8 cellular contexts compared by ENCODE assay signal in the genomic region with DNA sequence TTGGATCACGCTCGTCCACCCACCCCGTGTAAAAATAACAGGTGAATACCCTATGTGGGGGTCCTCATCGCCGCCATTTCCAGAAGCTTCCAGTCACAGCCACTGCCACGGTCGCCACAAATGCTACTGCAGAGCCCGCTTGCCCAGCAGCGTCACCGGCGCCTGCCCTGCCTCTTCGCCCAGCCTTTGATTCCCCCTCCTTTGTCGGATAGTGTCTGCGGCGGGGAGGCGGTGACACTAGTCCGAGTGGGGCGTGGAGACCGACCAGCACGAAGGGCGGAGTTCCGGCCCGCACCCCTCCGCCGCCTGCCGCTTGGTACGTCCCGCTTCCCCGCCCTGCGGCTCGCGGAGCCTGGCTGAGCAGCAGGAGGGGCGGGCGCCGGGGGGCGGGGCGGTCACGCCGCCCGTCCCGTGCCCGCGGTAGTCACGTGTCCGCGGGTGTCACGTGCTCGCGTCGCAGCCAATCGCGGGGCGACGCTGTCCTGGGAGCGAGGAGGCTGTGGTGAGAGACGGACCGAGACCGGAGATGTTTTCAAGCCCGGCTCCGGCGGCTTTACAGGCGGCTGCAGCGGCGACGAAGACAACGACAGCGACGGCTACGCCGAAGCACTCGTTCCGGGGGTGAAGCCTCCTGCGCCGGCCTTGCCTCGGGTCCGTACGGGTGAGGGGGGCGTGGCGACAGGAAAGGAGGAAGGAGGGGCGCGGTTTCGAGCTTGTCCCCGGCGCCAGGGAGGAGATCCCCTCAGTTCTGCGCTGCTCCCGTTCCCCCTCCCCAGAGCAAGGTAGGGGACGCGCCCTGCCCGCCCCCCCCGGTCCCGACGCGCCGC. TPM values are rescaled to one million over a fixed set of nuclear protein-coding genes. Genes with fewer than 3 reads are reported as not detected.
DNase-seq lines count a peak whose midpoint lies in the region; ATAC-seq and TF ChIP-seq lines count a peak whose summit lies in the region.

Gene ANKRD12, plus strand, starts transcription at position 467 of the 827 bp plus-strand sequence. CDS start 45,652 bp downstream, outside the sequence.

- H3K4me3 ChIP-seq in GM08714 (ENCODE audit: low read length) (peak within 1 kb of the TSS; percentile 100), SK-N-SH (ENCODE audit: low read depth in 2 of 2, low read length in 1 of 2) (peak within 1 kb of the TSS; percentile 86 to 90)

- peaks cover 41% of the 10 kb centered on the region for H4K20me1 ChIP-seq in SK-N-SH (ENCODE audit: insufficient read depth)

- peak within 1 kb of the TSS; percentile 59 for H2AFZ ChIP-seq in SK-N-SH (ENCODE audit: low read depth)

- no peaks in the 10 kb centered on the region for H3K9me2 ChIP-seq in SK-N-SH

- TF ChIP-seq CTCF in SK-N-SH (IDR thresholded peaks at IDR 0.05): no peak

- H3K36me3 ChIP-seq in SK-N-SH (replicated peaks in 1 of 2; ENCODE audit: control insufficient read depth in 1 of 2, insufficient read depth in 2 of 2, low read length in 1 of 2): peaks cover 24 to 34% of the 10 kb centered on the region in 2 experiments

- no peak for TF ChIP-seq RAD21 in SK-N-SH (IDR thresholded peaks at IDR 0.05; ENCODE audit: low read length)

- H3K9ac ChIP-seq in SK-N-SH: peak within 1 kb of the TSS; percentile 84

- peak within 1 kb of the TSS; percentile 96 to 98 for H3K27ac ChIP-seq in SK-N-SH (ENCODE audit: low read depth in 2 of 2, low read length in 1 of 2)

- peaks cover 41% of the 10 kb centered on the region for H3F3A ChIP-seq in SK-N-SH (replicated peaks; ENCODE audit: insufficient read depth)

- H3K27me3 ChIP-seq in SK-N-SH (ENCODE audit: insufficient read depth): no peaks in the 10 kb centered on the region

- peak; percentile 68 for ATAC-seq in HG02610 (IDR thresholded peaks at IDR 0.05; ENCODE audit: unreplicated experiment)

- no peak for TF ChIP-seq EP300 in SK-N-SH (IDR thresholded peaks at IDR 0.05; ENCODE audit: borderline replicate concordance in 1 of 2, low read depth in 1 of 2, low read length in 1 of 2)

- H3K79me2 ChIP-seq in SK-N-SH (ENCODE audit: insufficient read depth): peaks cover 67% of the 10 kb centered on the region

- H3K4me2 ChIP-seq in SK-N-SH: peak within 1 kb of the TSS; percentile 92

- POLR2A ChIA-PET in SK-N-SH (lab: Yijun Ruan, JAX): interaction anchor here (0.6 to 2.7 kb wide), 3 partner anchors 24 to 34 kb away, joined by 3 to 21 read pairs (median 3); partner anchors contain the start of gene NDUFV2

- peak; percentile 75 for DNase-seq in NCI-H1092 (lab: John Stamatoyannopoulos, UW)
- DNase-seq in SK-N-SH: peak; percentile 98
- peak; percentile 97 for DNase-seq in activated naive CD4-positive, alpha-beta T cell treated with anti-CD3 and anti-CD28 coated beads, Interleukin-2, amount 50 U/mL, for 16 hours
- DNase-seq in globus pallidus (ENCODE audit: low spot score): peak; percentile 98
- peak; percentile 55 to 99 (median 96) for DNase-seq in nucleus accumbens (lab: John Stamatoyannopoulos, UW)
- peak; percentile 96 for DNase-seq in superior temporal gyrus (ENCODE audit: extremely low spot score)

- 1% methylated on average over 14 of the region's 94 CpGs for WGBS in SK-N-SH (ENCODE audit: low lambda C conversion rate)

- no peaks in the 10 kb centered on the region for H3K9me3 ChIP-seq in SK-N-SH

- CTCF ChIA-PET in SK-N-SH (lab: Yijun Ruan, JAX): interaction anchor here (1.0 to 3.1 kb wide), 6 partner anchors 8 to 63 kb away, joined by 3 to 9 read pairs (median 4); no protein-coding TSS in a partner anchor

- peaks cover 15 to 17% of the 10 kb centered on the region in 2 experiments; a peak in 3 of 4 replicates for H3K4me1 ChIP-seq in SK-N-SH (ENCODE audit: control insufficient read depth in 1 of 2, insufficient read depth in 2 of 2, low read depth in 1 of 2, low read length in 1 of 2)

TF ChIP-seq in SK-N-SH, 30 proteins besides CTCF, POLR2A, EP300 and RAD21 (continues in another document):
- TF ChIP-seq NFIC (IDR thresholded peaks at IDR 0.05; ENCODE audit: borderline replicate concordance): no peak; the same call in 1 of the 2 replicates
- peak; percentile 33; the same call in 1 of the 2 replicates for TF ChIP-seq JUND (IDR thresholded peaks at IDR 0.05)
- TF ChIP-seq, protein P1, sequence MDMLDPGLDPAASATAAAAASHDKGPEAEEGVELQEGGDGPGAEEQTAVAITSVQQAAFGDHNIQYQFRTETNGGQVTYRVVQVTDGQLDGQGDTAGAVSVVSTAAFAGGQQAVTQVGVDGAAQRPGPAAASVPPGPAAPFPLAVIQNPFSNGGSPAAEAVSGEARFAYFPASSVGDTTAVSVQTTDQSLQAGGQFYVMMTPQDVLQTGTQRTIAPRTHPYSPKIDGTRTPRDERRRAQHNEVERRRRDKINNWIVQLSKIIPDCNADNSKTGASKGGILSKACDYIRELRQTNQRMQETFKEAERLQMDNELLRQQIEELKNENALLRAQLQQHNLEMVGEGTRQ (IDR thresholded peaks at IDR 0.05; ENCODE audit: borderline replicate concordance, low read depth, low read length): peak; percentile 95
- no peak for TF ChIP-seq YY1 (IDR thresholded peaks at IDR 0.05; ENCODE audit: low read depth)
- no peak for TF ChIP-seq RFX5 (IDR thresholded peaks at IDR 0.05; ENCODE audit: low read length)
- no peak for TF ChIP-seq TCF12 (IDR thresholded peaks at IDR 0.05)
- TF ChIP-seq, protein P2, sequence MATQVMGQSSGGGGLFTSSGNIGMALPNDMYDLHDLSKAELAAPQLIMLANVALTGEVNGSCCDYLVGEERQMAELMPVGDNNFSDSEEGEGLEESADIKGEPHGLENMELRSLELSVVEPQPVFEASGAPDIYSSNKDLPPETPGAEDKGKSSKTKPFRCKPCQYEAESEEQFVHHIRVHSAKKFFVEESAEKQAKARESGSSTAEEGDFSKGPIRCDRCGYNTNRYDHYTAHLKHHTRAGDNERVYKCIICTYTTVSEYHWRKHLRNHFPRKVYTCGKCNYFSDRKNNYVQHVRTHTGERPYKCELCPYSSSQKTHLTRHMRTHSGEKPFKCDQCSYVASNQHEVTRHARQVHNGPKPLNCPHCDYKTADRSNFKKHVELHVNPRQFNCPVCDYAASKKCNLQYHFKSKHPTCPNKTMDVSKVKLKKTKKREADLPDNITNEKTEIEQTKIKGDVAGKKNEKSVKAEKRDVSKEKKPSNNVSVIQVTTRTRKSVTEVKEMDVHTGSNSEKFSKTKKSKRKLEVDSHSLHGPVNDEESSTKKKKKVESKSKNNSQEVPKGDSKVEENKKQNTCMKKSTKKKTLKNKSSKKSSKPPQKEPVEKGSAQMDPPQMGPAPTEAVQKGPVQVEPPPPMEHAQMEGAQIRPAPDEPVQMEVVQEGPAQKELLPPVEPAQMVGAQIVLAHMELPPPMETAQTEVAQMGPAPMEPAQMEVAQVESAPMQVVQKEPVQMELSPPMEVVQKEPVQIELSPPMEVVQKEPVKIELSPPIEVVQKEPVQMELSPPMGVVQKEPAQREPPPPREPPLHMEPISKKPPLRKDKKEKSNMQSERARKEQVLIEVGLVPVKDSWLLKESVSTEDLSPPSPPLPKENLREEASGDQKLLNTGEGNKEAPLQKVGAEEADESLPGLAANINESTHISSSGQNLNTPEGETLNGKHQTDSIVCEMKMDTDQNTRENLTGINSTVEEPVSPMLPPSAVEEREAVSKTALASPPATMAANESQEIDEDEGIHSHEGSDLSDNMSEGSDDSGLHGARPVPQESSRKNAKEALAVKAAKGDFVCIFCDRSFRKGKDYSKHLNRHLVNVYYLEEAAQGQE (IDR thresholded peaks at IDR 0.05; ENCODE audit: low read depth, low read length): no peak
- no peak for TF ChIP-seq FOSL2 (IDR thresholded peaks at IDR 0.05; ENCODE audit: borderline replicate concordance, low read depth)
- TF ChIP-seq IRF3 (IDR thresholded peaks at IDR 0.05; ENCODE audit: low read depth, low read length): no peak
- no peak for TF ChIP-seq MEF2A (IDR thresholded peaks at IDR 0.05; ENCODE audit: borderline replicate concordance, low read depth)
- no peak for TF ChIP-seq ZBTB33 (IDR thresholded peaks at IDR 0.05; ENCODE audit: borderline replicate concordance, low read depth)
- TF ChIP-seq SMC3 (IDR thresholded peaks at IDR 0.05; ENCODE audit: low read depth, low read length): 0 out of 2 replicates have a peak, but pooled peaks have one; percentile 6
- no peak for TF ChIP-seq NRF1 (IDR thresholded peaks at IDR 0.05; ENCODE audit: low read depth, low read length)
- no peak; the same call in 1 of the 2 replicates for TF ChIP-seq SIN3A (IDR thresholded peaks at IDR 0.05; ENCODE audit: borderline replicate concordance, low read depth, low read length)
- TF ChIP-seq ELF1 (IDR thresholded peaks at IDR 0.05): no peak; the same call in 1 of the 2 replicates
- TF ChIP-seq RXRA (IDR thresholded peaks at IDR 0.05; ENCODE audit: borderline replicate concordance, low read depth): no peak
- TF ChIP-seq, protein P3, sequence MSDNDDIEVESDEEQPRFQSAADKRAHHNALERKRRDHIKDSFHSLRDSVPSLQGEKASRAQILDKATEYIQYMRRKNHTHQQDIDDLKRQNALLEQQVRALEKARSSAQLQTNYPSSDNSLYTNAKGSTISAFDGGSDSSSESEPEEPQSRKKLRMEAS (IDR thresholded peaks at IDR 0.05; ENCODE audit: low read depth): peak; percentile 52

RNA-seq across cellular contexts. Expression of gene ANKRD12, which starts in this region (rescaled TPM):
- polyA plus RNA-seq in SK-N-SH (2012; rRNA removed): 1.1 and 1.3 TPM in 2 replicates
- 1.4 and 1.6 TPM in 2 replicates for polyA plus RNA-seq in SK-N-SH (2012; cell fraction: cytosol; rRNA removed)
- 2.6 and 2.7 TPM in 2 replicates for polyA plus RNA-seq in SK-N-SH (2012; cell fraction: nucleus; rRNA removed)

Comparison
In these comparisons a context has a peak if more than half of its experiments do, and no peak if none do; other contexts are left out.
1. Peak in every context shown above with its lines: DNase-seq, ATAC-seq, H3K4me3 ChIP-seq and H3K27ac ChIP-seq.